In the genomic region with DNA sequence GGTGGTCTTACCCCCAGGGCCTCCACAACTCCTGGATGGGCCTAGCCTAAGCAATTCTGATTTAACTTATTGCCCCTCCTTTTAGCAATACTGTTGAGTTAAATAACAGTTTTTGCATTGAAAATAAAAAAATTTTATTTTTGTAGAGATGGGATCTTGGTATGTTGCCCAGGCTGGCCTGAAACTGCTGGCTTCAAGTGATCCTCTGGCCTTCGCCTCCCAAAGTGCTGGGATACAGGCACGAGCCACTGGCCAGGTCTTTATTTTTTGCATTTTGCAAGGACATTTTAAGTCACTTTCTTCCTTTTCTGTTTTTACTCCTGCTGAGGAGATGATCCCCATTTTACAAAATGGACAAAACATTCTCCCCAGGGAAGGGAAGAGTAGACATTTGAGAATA, we compare ENCODE assay signal across 13 cellular contexts. TPM values are rescaled to one million over a fixed set of nuclear protein-coding genes. Genes with fewer than 3 reads are reported as not detected.
DNase-seq lines count a peak whose midpoint lies in the region; ATAC-seq and TF ChIP-seq lines count a peak whose summit lies in the region.
"Had no signal": no experiment of that assay in that cellular context is flagged by ENCODE, and none has a peak within 500 bp of the region (broad histone marks: within the 10 kb centered on the region; RNA-seq: fewer than 3 reads in every experiment).

No MANE protein-coding gene starts in this region.

- H3K4me1 ChIP-seq in PC-3 (ENCODE audit: insufficient read depth, low read length) (peaks cover 28% of the 10 kb centered on the region), fibroblast of lung (ENCODE audit: control insufficient read depth, extremely low read depth, insufficient read depth, low read length) (peaks cover 7% of the 10 kb centered on the region)

- H3K4me2 ChIP-seq in PC-3 (ENCODE audit: low read length) (no peak overlapping the region), fibroblast of lung (ENCODE audit: extremely low read depth, insufficient read depth, low read length) (no peak overlapping the region)

- H3K27me3 ChIP-seq in PC-3 (ENCODE audit: low read length) (no peaks in the 10 kb centered on the region), fibroblast of lung (ENCODE audit: control insufficient read depth, insufficient read depth, low read length) (no peaks in the 10 kb centered on the region)
- H3K27me3 ChIP-seq: stomach had no signal

- H3K9ac ChIP-seq in PC-3 (ENCODE audit: low read length) (no peak overlapping the region), fibroblast of lung (ENCODE audit: insufficient read depth, low read length) (no peak overlapping the region)

- TF ChIP-seq CTCF in PC-3 (conservative IDR thresholded peaks at IDR 0.05; ENCODE audit: low read depth, low read length) (no peak), fibroblast of lung (conservative IDR thresholded peaks at IDR 0.05 in 1 of 2, IDR thresholded peaks at IDR 0.05 in 1 of 2; ENCODE audit: low read depth in 1 of 2, low read length in 2 of 2) (no peak)

- BruUV-seq in PC-3 (replicated peaks; lab: Mats Ljungman, UMichigan): no TSS peak

- H4K20me1 ChIP-seq in PC-3 (ENCODE audit: low read length) (no peaks in the 10 kb centered on the region), fibroblast of lung (ENCODE audit: control insufficient read depth, extremely low read depth, insufficient read depth, low read length) (peaks cover 2% of the 10 kb centered on the region)

- H3K9me3 ChIP-seq in PC-3 (ENCODE audit: low read length) (no peaks in the 10 kb centered on the region), fibroblast of lung (ENCODE audit: control insufficient read depth, insufficient read depth, low read depth, low read length) (no peaks in the 10 kb centered on the region)
- H3K9me3 ChIP-seq: stomach had no signal

- no peaks in the 10 kb centered on the region for H3K9me2 ChIP-seq in PC-3 (replicated peaks; ENCODE audit: low read length)

- H3K79me2 ChIP-seq in PC-3 (ENCODE audit: low read length) (peaks cover 97% of the 10 kb centered on the region), fibroblast of lung (ENCODE audit: control insufficient read depth, insufficient read depth, low read length) (peaks cover 75% of the 10 kb centered on the region)

- POLR2A ChIA-PET in PC-3 (lab: Charles Lee; ENCODE audit: unreplicated experiment): no interaction called here

- no peak for ATAC-seq in PC-3
- no peak for ATAC-seq in stimulated activated memory B cell treated with anti-CD40 and anti-IgM and Interleukin-4, amounts not matched to agents 10 μg/mL and 1 μg/mL and 100 μg/mL, for 72 hours
- ATAC-seq in HG03135 (IDR thresholded peaks at IDR 0.05; ENCODE audit: unreplicated experiment): no peak

- no peaks in the 10 kb centered on the region for H3F3A ChIP-seq in PC-3 (ENCODE audit: low read length, unreplicated experiment)

- peaks cover 87% of the 10 kb centered on the region for H3K4me1 Mint-ChIP-seq in activated T-cell treated with anti-CD3 and anti-CD28 coated beads, Interleukin-2, amount 50 U/mL, for 24 hours (ENCODE audit: low read depth)
- peaks cover 64% of the 10 kb centered on the region for H3K4me1 Mint-ChIP-seq in stimulated activated memory B cell treated with anti-CD40 and anti-IgM and Interleukin-4, amounts not matched to agents 10 μg/mL and 1 μg/mL and 100 μg/mL, for 72 hours

- DNase-seq in activated T-cell treated with anti-CD3 and anti-CD28 coated beads, Interleukin-2, amount 50 U/mL, for 24 hours: no peak
- DNase-seq in activated T-cell treated with anti-CD3 and anti-CD28 coated beads, Interleukin-2, amount 50 U/mL, for 48 hours: no peak
- DNase-seq in PC-3 (no peak), fibroblast of lung (ENCODE audit: low read depth in 2 of 2) (no peak), NCI-H2227 treated with DMSO at 0.1 percent for 48 hours (lab: John Stamatoyannopoulos, UW) (no peak), NCI-H774 (lab: John Stamatoyannopoulos, UW) (no peak)
- DNase-seq: anterior cingulate cortex, Calu3, NCI-H1105, stomach had no signal

- no peaks in the 10 kb centered on the region for H3K27me3 Mint-ChIP-seq in activated T-cell treated with anti-CD3 and anti-CD28 coated beads, Interleukin-2, amount 50 U/mL, for 24 hours
- H3K27me3 Mint-ChIP-seq in stimulated activated memory B cell treated with anti-CD40 and anti-IgM and Interleukin-4, amounts not matched to agents 10 μg/mL and 1 μg/mL and 100 μg/mL, for 72 hours: no peaks in the 10 kb centered on the region

- peak overlapping the region; percentile 20 for H3K4me3 Mint-ChIP-seq in activated T-cell treated with anti-CD3 and anti-CD28 coated beads, Interleukin-2, amount 50 U/mL, for 24 hours
- H3K4me3 Mint-ChIP-seq in stimulated activated memory B cell treated with anti-CD40 and anti-IgM and Interleukin-4, amounts not matched to agents 10 μg/mL and 1 μg/mL and 100 μg/mL, for 72 hours: no peak overlapping the region

- peaks cover 6% of the 10 kb centered on the region for H3K9me3 Mint-ChIP-seq in activated T-cell treated with anti-CD3 and anti-CD28 coated beads, Interleukin-2, amount 50 U/mL, for 24 hours
- peaks cover 6% of the 10 kb centered on the region for H3K9me3 Mint-ChIP-seq in stimulated activated memory B cell treated with anti-CD40 and anti-IgM and Interleukin-4, amounts not matched to agents 10 μg/mL and 1 μg/mL and 100 μg/mL, for 72 hours

- intact Hi-C loops in PC-3 (cut with micrococcal nuclease): no loop called here

- peak overlapping the region; percentile 84 for H3K27ac Mint-ChIP-seq in activated T-cell treated with anti-CD3 and anti-CD28 coated beads, Interleukin-2, amount 50 U/mL, for 24 hours
- peak overlapping the region; percentile 71 for H3K27ac Mint-ChIP-seq in stimulated activated memory B cell treated with anti-CD40 and anti-IgM and Interleukin-4, amounts not matched to agents 10 μg/mL and 1 μg/mL and 100 μg/mL, for 72 hours

- H3K27ac ChIP-seq in PC-3 (ENCODE audit: low read length) (peak overlapping the region; percentile 29), fibroblast of lung (ENCODE audit: insufficient read depth, low read length) (peak overlapping the region; percentile 27)
- H3K27ac ChIP-seq: stomach, VCaP had no signal

- peaks cover 50% of the 10 kb centered on the region for H3K36me3 Mint-ChIP-seq in activated T-cell treated with anti-CD3 and anti-CD28 coated beads, Interleukin-2, amount 50 U/mL, for 24 hours (ENCODE audit: low read depth)
- peaks cover 32% of the 10 kb centered on the region for H3K36me3 Mint-ChIP-seq in stimulated activated memory B cell treated with anti-CD40 and anti-IgM and Interleukin-4, amounts not matched to agents 10 μg/mL and 1 μg/mL and 100 μg/mL, for 72 hours

- CTCF ChIA-PET in PC-3 (lab: Charles Lee): no interaction called here

- H3K36me3 ChIP-seq in PC-3 (ENCODE audit: low read depth, low read length) (no peaks in the 10 kb centered on the region), fibroblast of lung (ENCODE audit: control insufficient read depth, insufficient read depth, low read length) (peaks cover 2% of the 10 kb centered on the region)

- H3K4me3 ChIP-seq in PC-3 (ENCODE audit: low read length): no peak overlapping the region
- no peak overlapping the region for H3K4me3 ChIP-seq in fibroblast of lung (replicated peaks in 1 of 4; ENCODE audit: control extremely low read depth in 1 of 4, insufficient read depth in 1 of 4, low read depth in 3 of 4, low read length in 4 of 4)
- H3K4me3 ChIP-seq: stomach had no signal

- H2AFZ ChIP-seq in PC-3 (ENCODE audit: low read length): no peak overlapping the region
- H2AFZ ChIP-seq in fibroblast of lung (ENCODE audit: low read length): no peak overlapping the region

RNA-seq across cellular contexts. Expression of gene IGF2R, which starts 20.6 kb away (rescaled TPM):
- total RNA-seq in PC-3 (2014; rRNA removed) (31.5 and 37.2 TPM in 2 replicates), fibroblast of lung (233 and 300 TPM in 2 replicates)
- polyA plus RNA-seq in fibroblast of lung: 37.6 and 48.5 TPM in 2 replicates
- 74.0 and 84.4 TPM in 2 replicates for polyA plus RNA-seq in fibroblast of lung (2012)
- polyA minus RNA-seq in fibroblast of lung (ENCODE audit: low replicate concordance): 166 and 254 TPM in 2 replicates
